ENCODE assay signal across 1 cellular context in the genomic region with DNA sequence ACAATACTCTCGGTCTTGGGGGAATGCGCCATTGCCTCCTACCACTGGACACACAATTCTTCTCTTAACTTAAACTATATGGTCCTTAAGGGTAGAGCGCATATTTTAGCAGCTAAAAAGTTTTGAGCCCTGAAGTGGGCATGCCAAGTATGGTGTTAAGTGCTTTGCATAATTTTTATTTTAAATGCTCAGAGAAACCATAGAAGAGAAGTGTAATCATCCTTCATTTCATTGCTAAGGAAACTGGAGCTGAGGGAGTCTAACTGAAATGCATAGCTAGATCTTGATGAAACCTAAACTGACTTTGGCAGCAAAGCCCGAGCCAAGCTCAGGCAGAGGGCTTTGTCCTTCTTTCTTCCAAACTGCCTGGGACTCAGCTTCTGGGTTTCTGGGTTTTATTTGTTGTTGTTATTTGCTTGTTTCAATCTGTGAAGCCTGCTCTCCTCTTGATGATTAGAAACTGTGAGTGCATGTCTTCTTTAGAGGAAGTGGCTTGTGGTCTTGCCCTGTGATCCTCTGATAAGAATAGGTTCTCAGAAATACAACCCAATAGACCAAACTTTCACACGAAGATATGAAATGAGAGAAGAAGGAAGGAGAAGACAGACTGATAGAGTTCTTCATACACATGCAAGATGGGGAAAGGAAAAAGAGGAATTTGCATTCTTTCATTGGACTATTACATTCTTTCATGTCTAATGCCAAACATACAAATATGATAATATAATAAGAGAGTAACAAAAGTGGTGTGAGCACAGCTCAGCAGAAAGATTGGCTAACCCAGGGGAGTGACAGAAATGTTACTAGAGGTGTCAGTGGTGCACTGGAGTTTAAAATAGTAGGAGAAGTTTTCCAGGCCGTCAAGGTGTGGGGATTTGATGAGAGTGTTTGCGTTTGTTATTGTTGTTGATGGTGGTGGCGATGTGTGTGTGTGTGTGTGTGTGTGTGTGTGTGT.
TF ChIP-seq lines count a peak whose summit lies in the region.

No MANE protein-coding gene starts in this region.

TF ChIP-seq in GM12878, 131 proteins besides CTCF, POLR2A, EP300 and RAD21 (continued from another document and continues in another):
- no peak for TF ChIP-seq SMAD5 (IDR thresholded peaks at IDR 0.05; ENCODE audit: low read depth)
- TF ChIP-seq, protein P1, sequence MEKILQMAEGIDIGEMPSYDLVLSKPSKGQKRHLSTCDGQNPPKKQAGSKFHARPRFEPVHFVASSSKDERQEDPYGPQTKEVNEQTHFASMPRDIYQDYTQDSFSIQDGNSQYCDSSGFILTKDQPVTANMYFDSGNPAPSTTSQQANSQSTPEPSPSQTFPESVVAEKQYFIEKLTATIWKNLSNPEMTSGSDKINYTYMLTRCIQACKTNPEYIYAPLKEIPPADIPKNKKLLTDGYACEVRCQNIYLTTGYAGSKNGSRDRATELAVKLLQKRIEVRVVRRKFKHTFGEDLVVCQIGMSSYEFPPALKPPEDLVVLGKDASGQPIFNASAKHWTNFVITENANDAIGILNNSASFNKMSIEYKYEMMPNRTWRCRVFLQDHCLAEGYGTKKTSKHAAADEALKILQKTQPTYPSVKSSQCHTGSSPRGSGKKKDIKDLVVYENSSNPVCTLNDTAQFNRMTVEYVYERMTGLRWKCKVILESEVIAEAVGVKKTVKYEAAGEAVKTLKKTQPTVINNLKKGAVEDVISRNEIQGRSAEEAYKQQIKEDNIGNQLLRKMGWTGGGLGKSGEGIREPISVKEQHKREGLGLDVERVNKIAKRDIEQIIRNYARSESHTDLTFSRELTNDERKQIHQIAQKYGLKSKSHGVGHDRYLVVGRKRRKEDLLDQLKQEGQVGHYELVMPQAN (conservative IDR thresholded peaks at IDR 0.05): no peak
- TF ChIP-seq CREM (IDR thresholded peaks at IDR 0.05; ENCODE audit: low read depth): peak; percentile 21; the same call in 1 of the 2 replicates
- TF ChIP-seq, protein P2, sequence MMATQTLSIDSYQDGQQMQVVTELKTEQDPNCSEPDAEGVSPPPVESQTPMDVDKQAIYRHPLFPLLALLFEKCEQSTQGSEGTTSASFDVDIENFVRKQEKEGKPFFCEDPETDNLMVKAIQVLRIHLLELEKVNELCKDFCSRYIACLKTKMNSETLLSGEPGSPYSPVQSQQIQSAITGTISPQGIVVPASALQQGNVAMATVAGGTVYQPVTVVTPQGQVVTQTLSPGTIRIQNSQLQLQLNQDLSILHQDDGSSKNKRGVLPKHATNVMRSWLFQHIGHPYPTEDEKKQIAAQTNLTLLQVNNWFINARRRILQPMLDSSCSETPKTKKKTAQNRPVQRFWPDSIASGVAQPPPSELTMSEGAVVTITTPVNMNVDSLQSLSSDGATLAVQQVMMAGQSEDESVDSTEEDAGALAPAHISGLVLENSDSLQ (IDR thresholded peaks at IDR 0.05): peak; percentile 49
- no peak for TF ChIP-seq CHD2 (IDR thresholded peaks at IDR 0.05; ENCODE audit: borderline replicate concordance, low read depth, low read length)
- TF ChIP-seq NFXL1 (IDR thresholded peaks at IDR 0.05; ENCODE audit: borderline replicate concordance): no peak
- TF ChIP-seq RB1 (IDR thresholded peaks at IDR 0.05; ENCODE audit: borderline replicate concordance): no peak
- peak; percentile 35; the same call in 1 of the 2 replicates for TF ChIP-seq POLR2AphosphoS5 (IDR thresholded peaks at IDR 0.05; ENCODE audit: low read length)
- TF ChIP-seq, protein P3, sequence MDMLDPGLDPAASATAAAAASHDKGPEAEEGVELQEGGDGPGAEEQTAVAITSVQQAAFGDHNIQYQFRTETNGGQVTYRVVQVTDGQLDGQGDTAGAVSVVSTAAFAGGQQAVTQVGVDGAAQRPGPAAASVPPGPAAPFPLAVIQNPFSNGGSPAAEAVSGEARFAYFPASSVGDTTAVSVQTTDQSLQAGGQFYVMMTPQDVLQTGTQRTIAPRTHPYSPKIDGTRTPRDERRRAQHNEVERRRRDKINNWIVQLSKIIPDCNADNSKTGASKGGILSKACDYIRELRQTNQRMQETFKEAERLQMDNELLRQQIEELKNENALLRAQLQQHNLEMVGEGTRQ (IDR thresholded peaks at IDR 0.05; ENCODE audit: borderline replicate concordance, low read depth, low read length): no peak
- no peak for TF ChIP-seq SRF (IDR thresholded peaks at IDR 0.05; ENCODE audit: low read depth in 2 of 2, low read length in 2 of 2)
- TF ChIP-seq, protein P4, sequence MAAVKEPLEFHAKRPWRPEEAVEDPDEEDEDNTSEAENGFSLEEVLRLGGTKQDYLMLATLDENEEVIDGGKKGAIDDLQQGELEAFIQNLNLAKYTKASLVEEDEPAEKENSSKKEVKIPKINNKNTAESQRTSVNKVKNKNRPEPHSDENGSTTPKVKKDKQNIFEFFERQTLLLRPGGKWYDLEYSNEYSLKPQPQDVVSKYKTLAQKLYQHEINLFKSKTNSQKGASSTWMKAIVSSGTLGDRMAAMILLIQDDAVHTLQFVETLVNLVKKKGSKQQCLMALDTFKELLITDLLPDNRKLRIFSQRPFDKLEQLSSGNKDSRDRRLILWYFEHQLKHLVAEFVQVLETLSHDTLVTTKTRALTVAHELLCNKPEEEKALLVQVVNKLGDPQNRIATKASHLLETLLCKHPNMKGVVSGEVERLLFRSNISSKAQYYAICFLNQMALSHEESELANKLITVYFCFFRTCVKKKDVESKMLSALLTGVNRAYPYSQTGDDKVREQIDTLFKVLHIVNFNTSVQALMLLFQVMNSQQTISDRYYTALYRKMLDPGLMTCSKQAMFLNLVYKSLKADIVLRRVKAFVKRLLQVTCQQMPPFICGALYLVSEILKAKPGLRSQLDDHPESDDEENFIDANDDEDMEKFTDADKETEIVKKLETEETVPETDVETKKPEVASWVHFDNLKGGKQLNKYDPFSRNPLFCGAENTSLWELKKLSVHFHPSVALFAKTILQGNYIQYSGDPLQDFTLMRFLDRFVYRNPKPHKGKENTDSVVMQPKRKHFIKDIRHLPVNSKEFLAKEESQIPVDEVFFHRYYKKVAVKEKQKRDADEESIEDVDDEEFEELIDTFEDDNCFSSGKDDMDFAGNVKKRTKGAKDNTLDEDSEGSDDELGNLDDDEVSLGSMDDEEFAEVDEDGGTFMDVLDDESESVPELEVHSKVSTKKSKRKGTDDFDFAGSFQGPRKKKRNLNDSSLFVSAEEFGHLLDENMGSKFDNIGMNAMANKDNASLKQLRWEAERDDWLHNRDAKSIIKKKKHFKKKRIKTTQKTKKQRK (IDR thresholded peaks at IDR 0.05; ENCODE audit: low read depth, low read length): no peak
- TF ChIP-seq NFIC (IDR thresholded peaks at IDR 0.05; ENCODE audit: low read depth, low read length): peak; percentile 91
- 0 out of 2 replicates have a peak, but pooled peaks have one; percentile 23 for TF ChIP-seq ZBED1 (IDR thresholded peaks at IDR 0.05; ENCODE audit: borderline replicate concordance)
- TF ChIP-seq IRF4 (IDR thresholded peaks at IDR 0.05; ENCODE audit: low read depth, low read length): 0 out of 2 replicates have a peak, but pooled peaks have one; percentile 7
- TF ChIP-seq, protein P5, sequence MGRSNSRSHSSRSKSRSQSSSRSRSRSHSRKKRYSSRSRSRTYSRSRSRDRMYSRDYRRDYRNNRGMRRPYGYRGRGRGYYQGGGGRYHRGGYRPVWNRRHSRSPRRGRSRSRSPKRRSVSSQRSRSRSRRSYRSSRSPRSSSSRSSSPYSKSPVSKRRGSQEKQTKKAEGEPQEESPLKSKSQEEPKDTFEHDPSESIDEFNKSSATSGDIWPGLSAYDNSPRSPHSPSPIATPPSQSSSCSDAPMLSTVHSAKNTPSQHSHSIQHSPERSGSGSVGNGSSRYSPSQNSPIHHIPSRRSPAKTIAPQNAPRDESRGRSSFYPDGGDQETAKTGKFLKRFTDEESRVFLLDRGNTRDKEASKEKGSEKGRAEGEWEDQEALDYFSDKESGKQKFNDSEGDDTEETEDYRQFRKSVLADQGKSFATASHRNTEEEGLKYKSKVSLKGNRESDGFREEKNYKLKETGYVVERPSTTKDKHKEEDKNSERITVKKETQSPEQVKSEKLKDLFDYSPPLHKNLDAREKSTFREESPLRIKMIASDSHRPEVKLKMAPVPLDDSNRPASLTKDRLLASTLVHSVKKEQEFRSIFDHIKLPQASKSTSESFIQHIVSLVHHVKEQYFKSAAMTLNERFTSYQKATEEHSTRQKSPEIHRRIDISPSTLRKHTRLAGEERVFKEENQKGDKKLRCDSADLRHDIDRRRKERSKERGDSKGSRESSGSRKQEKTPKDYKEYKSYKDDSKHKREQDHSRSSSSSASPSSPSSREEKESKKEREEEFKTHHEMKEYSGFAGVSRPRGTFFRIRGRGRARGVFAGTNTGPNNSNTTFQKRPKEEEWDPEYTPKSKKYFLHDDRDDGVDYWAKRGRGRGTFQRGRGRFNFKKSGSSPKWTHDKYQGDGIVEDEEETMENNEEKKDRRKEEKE (IDR thresholded peaks at IDR 0.05): no peak
- TF ChIP-seq ASH2L (IDR thresholded peaks at IDR 0.05; ENCODE audit: borderline replicate concordance, low read depth): peak; percentile 98; the same call in 1 of the 2 replicates
- no peak for TF ChIP-seq CHD1 (IDR thresholded peaks at IDR 0.05; ENCODE audit: low read depth, low read length)
- peak; percentile 91 for TF ChIP-seq STAT3 (IDR thresholded peaks at IDR 0.05; ENCODE audit: low read depth, low read length)
- TF ChIP-seq STAT1 (conservative IDR thresholded peaks at IDR 0.05): no peak
- TF ChIP-seq YY1 (IDR thresholded peaks at IDR 0.05; ENCODE audit: low read depth, low read length): no peak
- no peak for TF ChIP-seq SREBF1 (IDR thresholded peaks at IDR 0.05; ENCODE audit: low read length)
- TF ChIP-seq YBX1 (IDR thresholded peaks at IDR 0.05): no peak
- no peak for TF ChIP-seq ZNF207 (IDR thresholded peaks at IDR 0.05; ENCODE audit: borderline replicate concordance)
- TF ChIP-seq ZSCAN29 (IDR thresholded peaks at IDR 0.05): no peak
- TF ChIP-seq SP1 (IDR thresholded peaks at IDR 0.05; ENCODE audit: low read depth, low read length): peak; percentile 56
- TF ChIP-seq, protein P6, sequence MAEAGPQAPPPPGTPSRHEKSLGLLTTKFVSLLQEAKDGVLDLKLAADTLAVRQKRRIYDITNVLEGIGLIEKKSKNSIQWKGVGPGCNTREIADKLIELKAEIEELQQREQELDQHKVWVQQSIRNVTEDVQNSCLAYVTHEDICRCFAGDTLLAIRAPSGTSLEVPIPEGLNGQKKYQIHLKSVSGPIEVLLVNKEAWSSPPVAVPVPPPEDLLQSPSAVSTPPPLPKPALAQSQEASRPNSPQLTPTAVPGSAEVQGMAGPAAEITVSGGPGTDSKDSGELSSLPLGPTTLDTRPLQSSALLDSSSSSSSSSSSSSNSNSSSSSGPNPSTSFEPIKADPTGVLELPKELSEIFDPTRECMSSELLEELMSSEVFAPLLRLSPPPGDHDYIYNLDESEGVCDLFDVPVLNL (IDR thresholded peaks at IDR 0.05; ENCODE audit: low read depth, low read length): no peak
- TF ChIP-seq GABPA (IDR thresholded peaks at IDR 0.05; ENCODE audit: low read depth): 0 out of 2 replicates have a peak, but pooled peaks have one; percentile 29
- no peak for TF ChIP-seq RELA (IDR thresholded peaks at IDR 0.05; ENCODE audit: borderline replicate concordance, partially characterized antibody)
- peak; percentile 48; the same call in 1 of the 2 replicates for TF ChIP-seq FOXK2 (IDR thresholded peaks at IDR 0.05)
- TF ChIP-seq HDGF (IDR thresholded peaks at IDR 0.05): peak; percentile 51; the same call in 1 of the 2 replicates
- no peak for TF ChIP-seq PAX8 (IDR thresholded peaks at IDR 0.05)
- TF ChIP-seq SREBF2 (IDR thresholded peaks at IDR 0.05; ENCODE audit: low read length): no peak
- TF ChIP-seq, protein P7, sequence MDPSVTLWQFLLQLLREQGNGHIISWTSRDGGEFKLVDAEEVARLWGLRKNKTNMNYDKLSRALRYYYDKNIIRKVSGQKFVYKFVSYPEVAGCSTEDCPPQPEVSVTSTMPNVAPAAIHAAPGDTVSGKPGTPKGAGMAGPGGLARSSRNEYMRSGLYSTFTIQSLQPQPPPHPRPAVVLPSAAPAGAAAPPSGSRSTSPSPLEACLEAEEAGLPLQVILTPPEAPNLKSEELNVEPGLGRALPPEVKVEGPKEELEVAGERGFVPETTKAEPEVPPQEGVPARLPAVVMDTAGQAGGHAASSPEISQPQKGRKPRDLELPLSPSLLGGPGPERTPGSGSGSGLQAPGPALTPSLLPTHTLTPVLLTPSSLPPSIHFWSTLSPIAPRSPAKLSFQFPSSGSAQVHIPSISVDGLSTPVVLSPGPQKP (IDR thresholded peaks at IDR 0.05; ENCODE audit: low read depth, low read length): no peak
- TF ChIP-seq FOS (IDR thresholded peaks at IDR 0.05; ENCODE audit: borderline replicate concordance, extremely low read depth, insufficient read length): no peak
- TF ChIP-seq, protein P8, sequence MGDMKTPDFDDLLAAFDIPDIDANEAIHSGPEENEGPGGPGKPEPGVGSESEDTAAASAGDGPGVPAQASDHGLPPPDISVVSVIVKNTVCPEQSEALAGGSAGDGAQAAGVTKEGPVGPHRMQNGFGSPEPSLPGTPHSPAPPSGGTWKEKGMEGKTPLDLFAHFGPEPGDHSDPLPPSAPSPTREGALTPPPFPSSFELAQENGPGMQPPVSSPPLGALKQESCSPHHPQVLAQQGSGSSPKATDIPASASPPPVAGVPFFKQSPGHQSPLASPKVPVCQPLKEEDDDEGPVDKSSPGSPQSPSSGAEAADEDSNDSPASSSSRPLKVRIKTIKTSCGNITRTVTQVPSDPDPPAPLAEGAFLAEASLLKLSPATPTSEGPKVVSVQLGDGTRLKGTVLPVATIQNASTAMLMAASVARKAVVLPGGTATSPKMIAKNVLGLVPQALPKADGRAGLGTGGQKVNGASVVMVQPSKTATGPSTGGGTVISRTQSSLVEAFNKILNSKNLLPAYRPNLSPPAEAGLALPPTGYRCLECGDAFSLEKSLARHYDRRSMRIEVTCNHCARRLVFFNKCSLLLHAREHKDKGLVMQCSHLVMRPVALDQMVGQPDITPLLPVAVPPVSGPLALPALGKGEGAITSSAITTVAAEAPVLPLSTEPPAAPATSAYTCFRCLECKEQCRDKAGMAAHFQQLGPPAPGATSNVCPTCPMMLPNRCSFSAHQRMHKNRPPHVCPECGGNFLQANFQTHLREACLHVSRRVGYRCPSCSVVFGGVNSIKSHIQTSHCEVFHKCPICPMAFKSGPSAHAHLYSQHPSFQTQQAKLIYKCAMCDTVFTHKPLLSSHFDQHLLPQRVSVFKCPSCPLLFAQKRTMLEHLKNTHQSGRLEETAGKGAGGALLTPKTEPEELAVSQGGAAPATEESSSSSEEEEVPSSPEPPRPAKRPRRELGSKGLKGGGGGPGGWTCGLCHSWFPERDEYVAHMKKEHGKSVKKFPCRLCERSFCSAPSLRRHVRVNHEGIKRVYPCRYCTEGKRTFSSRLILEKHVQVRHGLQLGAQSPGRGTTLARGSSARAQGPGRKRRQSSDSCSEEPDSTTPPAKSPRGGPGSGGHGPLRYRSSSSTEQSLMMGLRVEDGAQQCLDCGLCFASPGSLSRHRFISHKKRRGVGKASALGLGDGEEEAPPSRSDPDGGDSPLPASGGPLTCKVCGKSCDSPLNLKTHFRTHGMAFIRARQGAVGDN (IDR thresholded peaks at IDR 0.05): peak; percentile 59
- TF ChIP-seq NFYA (IDR thresholded peaks at IDR 0.05; ENCODE audit: borderline replicate concordance, low read depth, low read length): no peak
- TF ChIP-seq, protein P9, sequence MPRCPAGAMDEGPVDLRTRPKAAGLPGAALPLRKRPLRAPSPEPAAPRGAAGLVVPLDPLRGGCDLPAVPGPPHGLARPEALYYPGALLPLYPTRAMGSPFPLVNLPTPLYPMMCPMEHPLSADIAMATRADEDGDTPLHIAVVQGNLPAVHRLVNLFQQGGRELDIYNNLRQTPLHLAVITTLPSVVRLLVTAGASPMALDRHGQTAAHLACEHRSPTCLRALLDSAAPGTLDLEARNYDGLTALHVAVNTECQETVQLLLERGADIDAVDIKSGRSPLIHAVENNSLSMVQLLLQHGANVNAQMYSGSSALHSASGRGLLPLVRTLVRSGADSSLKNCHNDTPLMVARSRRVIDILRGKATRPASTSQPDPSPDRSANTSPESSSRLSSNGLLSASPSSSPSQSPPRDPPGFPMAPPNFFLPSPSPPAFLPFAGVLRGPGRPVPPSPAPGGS (IDR thresholded peaks at IDR 0.05; ENCODE audit: borderline replicate concordance, insufficient read depth, low read depth, low read length, poor library complexity, severe bottlenecking): no peak
- peak; percentile 42; the same call in 1 of the 2 replicates for TF ChIP-seq POLR2AphosphoS2 (IDR thresholded peaks at IDR 0.05; ENCODE audit: low read depth, low read length)
